Comparison of ENCODE assay signal across 35 cellular contexts in genomic region chr1:99269321-99269720, GRCh38. TPM values are rescaled to one million over a fixed set of nuclear protein-coding genes. Genes with fewer than 3 reads are reported as not detected.
"Had no signal": no experiment of that assay in that cellular context is flagged by ENCODE, and none has a peak within 500 bp of the region (broad histone marks: within the 10 kb centered on the region; RNA-seq: fewer than 3 reads in every experiment).

No MANE protein-coding gene starts in this region.

- DNase-seq: activated B cell treated with CpG ODN at 0.5 μM for 24 hours; activated CD4-positive, alpha-beta memory T cell treated with anti-CD3 and anti-CD28 coated beads for 36 hours; activated CD4-positive, alpha-beta T cell treated with anti-CD3 and anti-CD28 coated beads for 4 hours; activated CD4-positive, alpha-beta T cell treated with anti-CD3 and anti-CD28 coated beads, Interleukin-2, amount 10 ng/mL, durations not matched to agents 24 days and 14 days; activated CD4-positive, alpha-beta T cell treated with anti-CD3 and anti-CD28 coated beads, Interleukin-2, amount 50 U/mL, for 1 hour; activated CD4-positive, alpha-beta T cell treated with anti-CD3 and anti-CD28 coated beads, Interleukin-2, amount 50 U/mL, for 4 hours; activated CD4-positive, CD25-positive, alpha-beta regulatory T cell treated with anti-CD3 and anti-CD28 coated beads, Interleukin-2, amount 50 U/mL, for 72 hours; activated CD8-positive, alpha-beta memory T cell treated with anti-CD3 and anti-CD28 coated beads, Interleukin-2, amount 50 U/mL, for 4 hours; activated CD8-positive, alpha-beta T cell treated with anti-CD3 and anti-CD28 coated beads for 36 hours; activated effector memory CD4-positive, alpha-beta T cell treated with anti-CD3 and anti-CD28 coated beads, Interleukin-2, amount 50 U/mL, for 16 hours; activated gamma-delta T cell treated with Interleukin-2 at 50 U/mL for 16 hours; activated naive CD4-positive, alpha-beta T cell; activated naive CD4-positive, alpha-beta T cell treated with anti-CD3 and anti-CD28 coated beads for 36 hours; activated naive CD4-positive, alpha-beta T cell treated with anti-CD3 and anti-CD28 coated beads, Interleukin-2, amount 50 U/mL, for 16 hours; activated naive CD8-positive, alpha-beta T cell treated with anti-CD3 and anti-CD28 coated beads for 36 hours; activated T-cell treated with anti-CD3 and anti-CD28 coated beads for 4 hours; activated T-cell treated with anti-CD3 and anti-CD28 coated beads, Interleukin-2, amount 50 U/mL, for 1 hour; activated T-cell treated with anti-CD3 and anti-CD28 coated beads, Interleukin-2, amount 50 U/mL, for 4 hours; activated T-cell treated with anti-CD3 and anti-CD28 coated beads, Interleukin-2, amount 50 U/mL, for 72 hours; adrenal gland; amniotic stem cell; aorta; body of pancreas; brain microvascular endothelial cell; caudate nucleus; cerebellar nuclear complex; T-helper 2 cell; T-helper 9 cell had no signal

- ATAC-seq: activated CD8-positive, alpha-beta T cell treated with anti-CD3 and anti-CD28 coated beads for 36 hours; activated naive CD4-positive, alpha-beta T cell treated with anti-CD3 and anti-CD28 coated beads, Interleukin-2, amount 50 U/mL, for 72 hours; activated T-cell treated with anti-CD3 and anti-CD28 coated beads, Interleukin-2, amount 50 U/mL, for 4 hours; activated T-cell treated with anti-CD3 and anti-CD28 coated beads, Interleukin-2, amount 50 U/mL, for 72 hours; activated T-helper 17 cell treated with anti-CD3 and anti-CD28 coated beads, Interleukin-2, amount 50 U/mL, for 72 hours; body of pancreas had no signal

- H3K9me3 ChIP-seq: adrenal gland, body of pancreas had no signal

- H3K36me3 ChIP-seq: adrenal gland, brain microvascular endothelial cell, cardiac muscle cell had no signal

- H3K4me3 ChIP-seq: adrenal gland, body of pancreas, cardiac muscle cell had no signal

- H3K27ac ChIP-seq: adrenal gland, body of pancreas, brain microvascular endothelial cell, cardiac muscle cell, VCaP had no signal

- H3K4me1 ChIP-seq: adrenal gland had no signal

- H3K27me3 ChIP-seq: brain microvascular endothelial cell, cardiac muscle cell had no signal

RNA-seq across cellular contexts. Expression of gene PLPPR4, which starts 5.0 kb away (rescaled TPM):
- total RNA-seq: activated B cell treated with CpG ODN at 0.5 μM for 24 hours; activated CD4-positive, alpha-beta memory T cell treated with anti-CD3 and anti-CD28 coated beads for 36 hours; activated CD4-positive, alpha-beta T cell treated with anti-CD3 and anti-CD28 coated beads, Interleukin-2, amount 10 ng/mL, durations not matched to agents 24 days and 14 days; activated CD8-positive, alpha-beta memory T cell treated with anti-CD3 and anti-CD28 coated beads for 36 hours; activated CD8-positive, alpha-beta T cell treated with anti-CD3 and anti-CD28 coated beads for 36 hours; activated naive CD4-positive, alpha-beta T cell treated with anti-CD3 and anti-CD28 coated beads for 36 hours; activated naive CD4-positive, alpha-beta T cell treated with anti-CD3 and anti-CD28 coated beads, Interleukin-2, amount 50 U/mL, for 72 hours; activated naive CD8-positive, alpha-beta T cell treated with anti-CD3 and anti-CD28 coated beads for 36 hours; activated T-cell treated with anti-CD3 and anti-CD28 coated beads, Interleukin-2, amount 50 U/mL, for 4 hours; activated T-cell treated with anti-CD3 and anti-CD28 coated beads, Interleukin-2, amount 50 U/mL, for 72 hours; activated T-helper 1 cell treated with anti-CD3 and anti-CD28 coated beads, Interleukin-12 subunit alpha, Interleukin-12 subunit beta, Interleukin-2, Interleukin-4 antibody, amounts not matched to agents 30 ng/mL and 10 ng/mL and 1 ng/mL, durations not matched to agents 14 hours and 24 hours and 36 hours; activated T-helper 17 cell treated with anti-CD3 and anti-CD28 coated beads, Interleukin-2, amount 50 U/mL, for 72 hours; bronchial epithelial cell had no signal
